ENCODE assay signal across 9 cellular contexts in the genomic region with DNA sequence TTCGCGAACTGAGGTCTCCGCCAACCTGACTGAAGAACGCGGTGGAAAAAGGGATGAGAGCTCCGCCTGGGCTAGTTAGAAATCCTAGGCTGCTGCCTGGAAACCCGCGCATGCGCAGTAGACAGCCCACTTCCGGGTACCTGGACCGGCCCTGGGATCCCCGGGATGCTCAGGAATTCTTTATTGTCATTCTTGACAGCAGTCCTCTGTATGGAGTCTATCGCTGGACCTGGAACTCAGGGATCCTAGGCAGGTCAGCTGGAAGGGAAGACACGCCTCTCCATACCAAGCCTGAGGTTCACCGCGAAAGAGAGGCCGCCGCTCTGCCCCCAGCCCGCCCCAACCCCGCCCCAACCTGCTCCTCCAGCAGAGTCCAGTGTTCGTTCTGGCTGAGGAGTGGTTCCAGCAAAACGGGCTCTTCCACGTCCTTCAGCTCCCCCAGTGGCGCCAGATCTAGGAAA.
DNase-seq lines count a peak whose midpoint lies in the region; ATAC-seq, FAIRE-seq and TF ChIP-seq lines count a peak whose summit lies in the region.
"Had no signal": no experiment of that assay in that cellular context is flagged by ENCODE, and none has a peak within 500 bp of the region (broad histone marks: within the 10 kb centered on the region; RNA-seq: fewer than 3 reads in every experiment).

No MANE protein-coding gene starts in this region.

- intact Hi-C loops in naive thymus-derived CD4-positive, alpha-beta T cell (cut with micrococcal nuclease), result no loop called here
- intact Hi-C loops in MCF 10A (cut with micrococcal nuclease), result no loop called here

- FAIRE-seq in small intestine (lab: Jason Lieb, UNC), result no peak
- FAIRE-seq: H1 had no signal

- H3K27me3 ChIP-seq in naive thymus-derived CD4-positive, alpha-beta T cell (ENCODE audit: control insufficient read depth in 2 of 2, insufficient read depth in 2 of 2, low read length in 2 of 2), result no peaks in the 10 kb centered on the region
- H3K27me3 ChIP-seq in small intestine (ENCODE audit: control insufficient read depth in 2 of 2, insufficient read depth in 2 of 2, low read length in 2 of 2), result no peaks in the 10 kb centered on the region

- no peaks in the 10 kb centered on the region for H3K36me3 ChIP-seq in naive thymus-derived CD4-positive, alpha-beta T cell (ENCODE audit: control insufficient read depth in 2 of 3, insufficient read depth in 3 of 3, low read length in 3 of 3)
- H3K36me3 ChIP-seq in small intestine (ENCODE audit: control insufficient read depth in 2 of 2, insufficient read depth in 2 of 2, low read length in 2 of 2), result no peaks in the 10 kb centered on the region

- POLR2A ChIA-PET in GM10248 (lab: Yijun Ruan, JAX), result no interaction called here
- POLR2A ChIA-PET in WTC11 (lab: Charles Lee), result no interaction called here
- POLR2A ChIA-PET in naive thymus-derived CD4-positive, alpha-beta T cell (lab: Charles Lee), result no interaction called here
- POLR2A ChIA-PET in MCF 10A (lab: Yijun Ruan, JAX), result no interaction called here

- DNase-seq in GM10248 (ENCODE audit: extremely low spot score), result peak; percentile 17
- DNase-seq in LNCaP clone FGC (ENCODE audit: low read depth), result peak; percentile 65
- DNase-seq in WTC11 (ENCODE audit: low spot score), result no peak
- no peak for DNase-seq in naive thymus-derived CD4-positive, alpha-beta T cell
- DNase-seq in small intestine, result no peak
- DNase-seq in stimulated activated CD4-positive, alpha-beta T cell treated with anti-CD3 and anti-CD28 coated beads, Interleukin-4, amount 100 ng/mL, for 24 hours, result no peak
- no peak for DNase-seq in MCF 10A (ENCODE audit: unreplicated experiment)

- CTCF ChIA-PET in GM10248 (lab: Yijun Ruan, JAX) (no interaction called here), WTC11 (lab: Charles Lee) (no interaction called here), MCF 10A (lab: Yijun Ruan, JAX) (interaction anchor here (0.6 kb wide), 2 partner anchors 11 to 834 kb away, joined by 3 read pairs; no protein-coding TSS in a partner anchor)
- CTCF ChIA-PET in naive thymus-derived CD4-positive, alpha-beta T cell (lab: Charles Lee), result no interaction called here

- peak overlapping the region; percentile 50 for H3K4me3 ChIP-seq in LNCaP clone FGC (ENCODE audit: low read depth, low read length)
- H3K4me3 ChIP-seq in naive thymus-derived CD4-positive, alpha-beta T cell (ENCODE audit: low read length), result no peak overlapping the region
- no peak overlapping the region for H3K4me3 ChIP-seq in small intestine (ENCODE audit: low read depth in 1 of 2, low read length in 2 of 2)

- 40 to 57% (median 55%) methylated on average over 24 of the region's 24 CpGs for WGBS in small intestine, 3 donors

- H3K9me3 Mint-ChIP-seq in WTC11, result peaks cover 66% of the 10 kb centered on the region
- H3K9me3 Mint-ChIP-seq in naive thymus-derived CD4-positive, alpha-beta T cell, result peaks cover 12 to 65% (median 24%) of the 10 kb centered on the region in 11 donors
- H3K9me3 Mint-ChIP-seq in MCF 10A (ENCODE audit: unreplicated experiment), result peaks cover 31% of the 10 kb centered on the region

- TF ChIP-seq CTCF in GM10248 (IDR thresholded peaks at IDR 0.05; ENCODE audit: control extremely low read depth, extremely low read depth, low read depth, missing control alignments) (no peak), LNCaP clone FGC (IDR thresholded peaks at IDR 0.05; ENCODE audit: control insufficient read depth, extremely low read depth, insufficient read depth) (no peak), WTC11 (IDR thresholded peaks at IDR 0.05) (no peak), MCF 10A (IDR thresholded peaks at IDR 0.05; ENCODE audit: unreplicated experiment) (no peak)

- BruUV-seq in MCF 10A (replicated peaks; lab: Mats Ljungman, UMichigan), result no TSS peak

- ATAC-seq in WTC11 (peak; percentile 71), HG02970 (IDR thresholded peaks at IDR 0.05; ENCODE audit: low FRiP score, unreplicated experiment) (no peak)
- peak; percentile 33 for ATAC-seq in naive thymus-derived CD4-positive, alpha-beta T cell

- H3K27ac ChIP-seq in naive thymus-derived CD4-positive, alpha-beta T cell (ENCODE audit: low read depth, low read length), result no peak overlapping the region
- H3K27ac ChIP-seq in small intestine (ENCODE audit: low read depth in 1 of 2, low read length in 1 of 2), result no peak overlapping the region

- H3K4me1 Mint-ChIP-seq in WTC11 (no peaks in the 10 kb centered on the region), MCF 10A (ENCODE audit: insufficient read depth, unreplicated experiment) (no peaks in the 10 kb centered on the region)
- H3K4me1 Mint-ChIP-seq in naive thymus-derived CD4-positive, alpha-beta T cell, result peaks cover 0 to 5% (median 0%) of the 10 kb centered on the region in 7 donors

- H3K9me3 ChIP-seq in naive thymus-derived CD4-positive, alpha-beta T cell (ENCODE audit: control insufficient read depth in 2 of 3, low read length in 3 of 3), result peaks cover 0 to 43% (median 0%) of the 10 kb centered on the region in 3 experiments
- H3K9me3 ChIP-seq in small intestine (ENCODE audit: control insufficient read depth, low read depth), result peaks cover 18% of the 10 kb centered on the region

- H3K4me1 ChIP-seq in naive thymus-derived CD4-positive, alpha-beta T cell (ENCODE audit: control insufficient read depth in 2 of 2, insufficient read depth in 2 of 2, low read length in 2 of 2), result no peaks in the 10 kb centered on the region
- no peaks in the 10 kb centered on the region for H3K4me1 ChIP-seq in small intestine (ENCODE audit: control insufficient read depth in 2 of 2, insufficient read depth in 1 of 2, low read depth in 1 of 2, low read length in 1 of 2)

- H3K27me3 Mint-ChIP-seq in WTC11 (ENCODE audit: low read depth) (peaks cover 50% of the 10 kb centered on the region), MCF 10A (ENCODE audit: insufficient read depth, unreplicated experiment) (no peaks in the 10 kb centered on the region)
- peaks cover 0 to 11% (median 3%) of the 10 kb centered on the region in 5 donors for H3K27me3 Mint-ChIP-seq in naive thymus-derived CD4-positive, alpha-beta T cell

- H3K4me3 Mint-ChIP-seq in WTC11 (peak overlapping the region; percentile 45), MCF 10A (ENCODE audit: unreplicated experiment) (no peak overlapping the region)
- peak overlapping the region in 4 of 10 donors; percentile 52 to 71 (median 61) for H3K4me3 Mint-ChIP-seq in naive thymus-derived CD4-positive, alpha-beta T cell

- H3K36me3 Mint-ChIP-seq in WTC11, result peaks cover 75% of the 10 kb centered on the region
- peaks cover 3 to 31% (median 11%) of the 10 kb centered on the region in 5 donors for H3K36me3 Mint-ChIP-seq in naive thymus-derived CD4-positive, alpha-beta T cell
- H3K36me3 Mint-ChIP-seq in MCF 10A (ENCODE audit: insufficient read depth, unreplicated experiment), result no peaks in the 10 kb centered on the region

- H3K27ac Mint-ChIP-seq in WTC11 (no peak overlapping the region), MCF 10A (ENCODE audit: low read depth, unreplicated experiment) (no peak overlapping the region)
- no peak overlapping the region for H3K27ac Mint-ChIP-seq in naive thymus-derived CD4-positive, alpha-beta T cell

TF ChIP-seq in WTC11, 78 proteins besides CTCF, POLR2A, EP300 and RAD21 (continues in another document):
- TF ChIP-seq, protein P1, sequence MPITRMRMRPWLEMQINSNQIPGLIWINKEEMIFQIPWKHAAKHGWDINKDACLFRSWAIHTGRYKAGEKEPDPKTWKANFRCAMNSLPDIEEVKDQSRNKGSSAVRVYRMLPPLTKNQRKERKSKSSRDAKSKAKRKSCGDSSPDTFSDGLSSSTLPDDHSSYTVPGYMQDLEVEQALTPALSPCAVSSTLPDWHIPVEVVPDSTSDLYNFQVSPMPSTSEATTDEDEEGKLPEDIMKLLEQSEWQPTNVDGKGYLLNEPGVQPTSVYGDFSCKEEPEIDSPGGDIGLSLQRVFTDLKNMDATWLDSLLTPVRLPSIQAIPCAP (CRISPR knock-in tag; IDR thresholded peaks at IDR 0.05), result no peak
- TF ChIP-seq, protein P2, sequence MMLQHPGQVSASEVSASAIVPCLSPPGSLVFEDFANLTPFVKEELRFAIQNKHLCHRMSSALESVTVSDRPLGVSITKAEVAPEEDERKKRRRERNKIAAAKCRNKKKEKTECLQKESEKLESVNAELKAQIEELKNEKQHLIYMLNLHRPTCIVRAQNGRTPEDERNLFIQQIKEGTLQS (CRISPR knock-in tag; conservative IDR thresholded peaks at IDR 0.05), result no peak
- TF ChIP-seq ZNF423 (CRISPR knock-in tag; IDR thresholded peaks at IDR 0.05) (no peak), ETV6 (CRISPR knock-in tag; IDR thresholded peaks at IDR 0.05) (no peak), GTF2I (CRISPR knock-in tag; conservative IDR thresholded peaks at IDR 0.05) (no peak), GABPB1 (CRISPR knock-in tag; IDR thresholded peaks at IDR 0.05) (no peak), ZNF317 (CRISPR knock-in tag; IDR thresholded peaks at IDR 0.05; ENCODE audit: borderline replicate concordance, low read depth) (no peak), ZBTB21 (CRISPR knock-in tag; IDR thresholded peaks at IDR 0.05; ENCODE audit: borderline replicate concordance) (no peak)
- TF ChIP-seq, protein P3, sequence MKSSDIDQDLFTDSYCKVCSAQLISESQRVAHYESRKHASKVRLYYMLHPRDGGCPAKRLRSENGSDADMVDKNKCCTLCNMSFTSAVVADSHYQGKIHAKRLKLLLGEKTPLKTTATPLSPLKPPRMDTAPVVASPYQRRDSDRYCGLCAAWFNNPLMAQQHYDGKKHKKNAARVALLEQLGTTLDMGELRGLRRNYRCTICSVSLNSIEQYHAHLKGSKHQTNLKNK (CRISPR knock-in tag; IDR thresholded peaks at IDR 0.05), result no peak
- TF ChIP-seq, protein P4, sequence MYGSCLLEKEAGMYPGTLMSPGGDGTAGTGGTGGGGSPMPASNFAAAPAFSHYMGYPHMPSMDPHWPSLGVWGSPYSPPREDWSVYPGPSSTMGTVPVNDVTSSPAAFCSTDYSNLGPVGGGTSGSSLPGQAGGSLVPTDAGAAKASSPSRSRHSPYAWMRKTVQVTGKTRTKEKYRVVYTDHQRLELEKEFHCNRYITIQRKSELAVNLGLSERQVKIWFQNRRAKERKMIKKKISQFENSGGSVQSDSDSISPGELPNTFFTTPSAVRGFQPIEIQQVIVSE (CRISPR knock-in tag; IDR thresholded peaks at IDR 0.05; ENCODE audit: borderline replicate concordance), result no peak
- TF ChIP-seq, protein P5, sequence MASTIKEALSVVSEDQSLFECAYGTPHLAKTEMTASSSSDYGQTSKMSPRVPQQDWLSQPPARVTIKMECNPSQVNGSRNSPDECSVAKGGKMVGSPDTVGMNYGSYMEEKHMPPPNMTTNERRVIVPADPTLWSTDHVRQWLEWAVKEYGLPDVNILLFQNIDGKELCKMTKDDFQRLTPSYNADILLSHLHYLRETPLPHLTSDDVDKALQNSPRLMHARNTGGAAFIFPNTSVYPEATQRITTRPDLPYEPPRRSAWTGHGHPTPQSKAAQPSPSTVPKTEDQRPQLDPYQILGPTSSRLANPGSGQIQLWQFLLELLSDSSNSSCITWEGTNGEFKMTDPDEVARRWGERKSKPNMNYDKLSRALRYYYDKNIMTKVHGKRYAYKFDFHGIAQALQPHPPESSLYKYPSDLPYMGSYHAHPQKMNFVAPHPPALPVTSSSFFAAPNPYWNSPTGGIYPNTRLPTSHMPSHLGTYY (CRISPR knock-in tag; IDR thresholded peaks at IDR 0.05), result no peak

Comparison
In these comparisons a context has a peak if more than half of its experiments do, and no peak if none do; other contexts are left out.
1. DNase-seq: peak in GM10248 (single experiment) and LNCaP clone FGC (single experiment); none in WTC11 (single experiment), naive thymus-derived CD4-positive, alpha-beta T cell (0 of 9), small intestine (single experiment), stimulated activated CD4-positive, alpha-beta T cell treated with anti-CD3 and anti-CD28 coated beads, Interleukin-4, amount 100 ng/mL, for 24 hours (single experiment) and MCF 10A (single experiment).